Comparison of ENCODE assay signal across 7 cellular contexts in the genomic region with DNA sequence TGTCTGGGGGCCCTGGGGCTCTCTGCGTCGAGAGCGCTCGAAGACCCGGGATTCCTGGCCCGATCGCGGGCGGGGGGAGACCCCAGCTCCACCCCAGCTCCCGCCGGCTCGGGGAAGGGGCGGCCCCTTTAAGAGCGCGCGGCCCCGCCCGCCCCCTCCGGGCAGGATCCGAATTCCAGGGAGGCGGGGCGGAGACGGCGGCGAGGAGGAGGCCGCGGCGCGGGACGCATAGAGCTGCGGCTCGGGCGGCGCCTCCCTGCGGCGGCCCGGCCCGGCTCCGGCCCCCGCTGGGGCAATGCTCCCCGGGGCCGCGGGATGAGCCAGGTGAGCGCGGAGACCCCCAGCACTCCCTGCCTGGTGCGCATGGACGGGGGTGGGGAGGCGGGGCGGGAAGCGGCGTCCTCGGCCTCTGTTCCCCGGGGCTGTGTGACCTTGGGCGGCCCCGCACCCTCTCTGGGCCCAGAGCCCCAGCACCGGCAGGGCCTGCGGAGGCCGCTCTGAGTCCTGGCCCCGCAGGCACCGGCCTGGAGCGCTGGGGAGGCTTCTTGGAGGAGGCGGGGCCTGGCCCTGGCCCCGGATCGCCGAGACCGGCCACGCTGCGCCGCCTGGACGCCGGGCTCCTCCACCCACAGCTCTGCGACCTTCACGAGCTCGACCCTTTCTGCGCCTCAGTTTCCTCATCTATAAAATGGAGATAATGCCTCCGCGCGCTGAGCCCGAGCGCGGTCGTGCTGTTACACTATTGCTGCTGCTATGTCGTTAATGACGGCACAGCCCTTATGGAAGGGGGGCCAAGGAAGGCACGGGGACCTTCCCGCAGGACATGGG. TPM values are rescaled to one million over a fixed set of nuclear protein-coding genes. Genes with fewer than 3 reads are reported as not detected.
DNase-seq lines count a peak whose midpoint lies in the region; ATAC-seq and TF ChIP-seq lines count a peak whose summit lies in the region.

No MANE protein-coding gene starts in this region.

- H3K4me1 Mint-ChIP-seq in dendritic cell treated with granulocyte-macrophage colony-stimulating factor and Interleukin-4, amounts not matched to agents 40 ng/mL and 50 ng/mL, for 4 days (ENCODE audit: low read depth): peaks cover 90% of the 10 kb centered on the region

- peak overlapping the region; percentile 82 for H3K27ac Mint-ChIP-seq in dendritic cell treated with granulocyte-macrophage colony-stimulating factor and Interleukin-4, amounts not matched to agents 40 ng/mL and 50 ng/mL, for 4 days

- TF ChIP-seq CTCF in LNCAP (IDR thresholded peaks at IDR 0.05): 0 out of 2 replicates have a peak, but pooled peaks have one; percentile 25

- in situ Hi-C loops in G401 (cut with HindIII; ENCODE audit: low sequenced_read_pairs): no loop called here

- H3K36me3 Mint-ChIP-seq in dendritic cell treated with granulocyte-macrophage colony-stimulating factor and Interleukin-4, amounts not matched to agents 40 ng/mL and 50 ng/mL, for 4 days (ENCODE audit: low read depth): peaks cover 45% of the 10 kb centered on the region

- peak overlapping the region; percentile 92 for H3K4me3 Mint-ChIP-seq in dendritic cell treated with granulocyte-macrophage colony-stimulating factor and Interleukin-4, amounts not matched to agents 40 ng/mL and 50 ng/mL, for 4 days

- peaks cover 12% of the 10 kb centered on the region for H3K27me3 Mint-ChIP-seq in dendritic cell treated with granulocyte-macrophage colony-stimulating factor and Interleukin-4, amounts not matched to agents 40 ng/mL and 50 ng/mL, for 4 days

- peak; percentile 69 for ATAC-seq in left colon
- no peak for ATAC-seq in GM21619 (IDR thresholded peaks at IDR 0.05; ENCODE audit: unreplicated experiment)

- no peaks in the 10 kb centered on the region for H3K9me3 Mint-ChIP-seq in dendritic cell treated with granulocyte-macrophage colony-stimulating factor and Interleukin-4, amounts not matched to agents 40 ng/mL and 50 ng/mL, for 4 days

- DNase-seq in G401 (ENCODE audit: low spot score) (peak; percentile 76), T follicular helper cell (ENCODE audit: low read depth) (peak; percentile 22), left colon (peak; percentile 79 to 90)
- DNase-seq in stimulated activated CD4-positive, alpha-beta T cell treated with anti-CD3 and anti-CD28 coated beads, Interleukin-4, amount 100 ng/mL, for 4 hours: peak; percentile 10 to 47

- intact Hi-C loops in dendritic cell treated with granulocyte-macrophage colony-stimulating factor and Interleukin-4, amounts not matched to agents 40 ng/mL and 50 ng/mL, for 4 days (cut with micrococcal nuclease): no loop called here
- intact Hi-C loops in left colon (cut with DNase I, micrococcal nuclease): no loop called here

RNA-seq across cellular contexts. Expression of a gene that starts 0.6 kb away (rescaled TPM):
- 13.2 and 26.3 TPM in 2 replicates for total RNA-seq in G401 (2014; rRNA removed; shearing (Covaris generic))
- total RNA-seq in left colon: 10 to 100 TPM; 19.7 to 32.3 TPM

RNA-seq across cellular contexts. Expression of a gene that starts 8.5 kb away (rescaled TPM):
- 3.0 and 9.6 TPM in 2 replicates for total RNA-seq in G401 (2014; rRNA removed; shearing (Covaris generic))
- 1 to 10 TPM; 1.1 to 1.7 TPM for total RNA-seq in left colon

RNA-seq across cellular contexts. Expression of a gene that starts 39.0 kb away (rescaled TPM):
- total RNA-seq in G401 (2014; rRNA removed; shearing (Covaris generic)): 164 and 196 TPM in 2 replicates
- total RNA-seq in left colon: 100 to 1,000 TPM; 158 to 192 TPM

RNA-seq across cellular contexts. Expression of a gene that starts 39.3 kb away (rescaled TPM):
- total RNA-seq in G401 (2014; rRNA removed; shearing (Covaris generic)): 82.7 and 117 TPM in 2 replicates
- total RNA-seq in left colon: 10 to 100 TPM; 13.4 to 19.7 TPM

Comparison
In these comparisons a context has a peak if more than half of its experiments do, and no peak if none do; other contexts are left out.
1. DNase-seq: peak in every context shown above with its lines; median percentile 84 in left colon; 76 in G401; 28 in stimulated activated CD4-positive, alpha-beta T cell treated with anti-CD3 and anti-CD28 coated beads, Interleukin-4, amount 100 ng/mL, for 4 hours; 22 in T follicular helper cell.